19 cellular contexts compared by ENCODE assay signal in genomic region chr6:160427312-160428068, GRCh38.
A peak's percentile ranks its signal among the peaks of the same experiment; 100 is the strongest.
DNase-seq lines count a peak whose midpoint lies in the region; ATAC-seq, FAIRE-seq and TF ChIP-seq lines count a peak whose summit lies in the region.
"Had no signal": no experiment of that assay in that cellular context is flagged by ENCODE, and none has a peak within 500 bp of the region (broad histone marks: within the 10 kb centered on the region; RNA-seq: fewer than 3 reads in every experiment).

No MANE protein-coding gene starts in this region.

- no peak overlapping the region for H4K12ac ChIP-seq in trophoblast cell (ENCODE audit: low read depth, low read length)

- no peak overlapping the region for H3K4ac ChIP-seq in trophoblast cell (ENCODE audit: low read depth, low read length)

- H3K4me3 ChIP-seq in liver (ENCODE audit: low read depth in 1 of 3, low read length in 3 of 3) (no peak overlapping the region), HepG2 (replicated peaks in 1 of 3; ENCODE audit: insufficient read depth in 1 of 3, low read depth in 2 of 3, low read length in 3 of 3) (no peak overlapping the region), esophagus squamous epithelium (no peak overlapping the region), prostate gland (no peak overlapping the region), trophoblast cell (ENCODE audit: low read depth, low read length) (no peak overlapping the region)
- H3K4me3 ChIP-seq: GM12878, GM23338 had no signal

- intact Hi-C loops in HepG2 (cut with micrococcal nuclease; ENCODE audit: unreplicated experiment), result no loop called here
- intact Hi-C loops in esophagus squamous epithelium (cut with DNase I), result no loop called here
- intact Hi-C loops in prostate gland (cut with DNase I), result loop anchor here (5.0 kb wide), 1 partner anchor 290 kb away; no protein-coding TSS in a partner anchor

- peaks cover 13% of the 10 kb centered on the region for H3K27me3 Mint-ChIP-seq in nephron progenitor cell (ENCODE audit: low read depth, poor library complexity)

- CTCF ChIA-PET in HepG2 (lab: Yijun Ruan, JAX; ENCODE audit: low intra/inter-chr PET ratio, low total read pairs), result no interaction called here

- no peak overlapping the region for H2BK120ac ChIP-seq in trophoblast cell (ENCODE audit: insufficient read depth, low read length, poor library complexity)

- H3K27me3 ChIP-seq in liver (ENCODE audit: control insufficient read depth in 4 of 4, insufficient read depth in 4 of 4, low read length in 3 of 4) (no peaks in the 10 kb centered on the region), HepG2 (ENCODE audit: control insufficient read depth in 1 of 2, insufficient read depth in 2 of 2, low read length in 2 of 2) (no peaks in the 10 kb centered on the region), esophagus squamous epithelium (no peaks in the 10 kb centered on the region), prostate gland (replicated peaks; ENCODE audit: insufficient read depth) (no peaks in the 10 kb centered on the region), trophoblast cell (ENCODE audit: insufficient read depth, low read length) (no peaks in the 10 kb centered on the region)

- H3K23ac ChIP-seq in trophoblast cell (ENCODE audit: low read length), result no peak overlapping the region

- H2BK12ac ChIP-seq in trophoblast cell (ENCODE audit: low read length), result no peak overlapping the region

- no peak for TF ChIP-seq POLR2A in HepG2 (IDR thresholded peaks at IDR 0.05; ENCODE audit: insufficient read depth in 1 of 2, low read depth in 2 of 2, low read length in 2 of 2)
- TF ChIP-seq POLR2A in esophagus squamous epithelium (IDR thresholded peaks at IDR 0.05), result no peak
- TF ChIP-seq POLR2A in prostate gland (IDR thresholded peaks at IDR 0.05), result no peak

- no peak overlapping the region for H2AK5ac ChIP-seq in trophoblast cell (ENCODE audit: low read length)

- WGBS in liver, result 38% methylated on average over 5 of the region's 5 CpGs
- WGBS in HepG2 (ENCODE audit: low lambda C conversion rate), result 86% methylated on average over 5 of the region's 5 CpGs
- 71 to 77% methylated on average over 5 of the region's 5 CpGs for WGBS in esophagus squamous epithelium, 2 donors
- 56% methylated on average over 5 of the region's 5 CpGs for WGBS in prostate gland
- no CpG with 5 or more reads among the region's 5 CpGs for WGBS in trophoblast cell (ENCODE audit: extremely low coverage, insufficient coverage, insufficient read length)

- H3K79me1 ChIP-seq in trophoblast cell (ENCODE audit: low read length), result no peaks in the 10 kb centered on the region

- H4K8ac ChIP-seq in trophoblast cell (ENCODE audit: low read depth, low read length), result no peak overlapping the region

- peak overlapping the region; percentile 67 to 75 for H3K27ac ChIP-seq in liver (ENCODE audit: low read depth in 1 of 2, low read length in 2 of 2)
- H3K27ac ChIP-seq in HepG2 (ENCODE audit: extremely low read length, insufficient read depth, low read length), result no peak overlapping the region
- peak overlapping the region in 3 of 4 donors; percentile 50 to 81 (median 74) for H3K27ac ChIP-seq in esophagus squamous epithelium
- peak overlapping the region; percentile 42 to 46 for H3K27ac ChIP-seq in prostate gland
- no peak overlapping the region for H3K27ac ChIP-seq in trophoblast cell (ENCODE audit: low read depth, low read length)

- FAIRE-seq in HepG2 (lab: Jason Lieb, UNC), result no peak
- FAIRE-seq: GM12878 had no signal

- H3K36me3 Mint-ChIP-seq in nephron progenitor cell (ENCODE audit: low read depth), result no peaks in the 10 kb centered on the region
- H3K36me3 Mint-ChIP-seq: T-cell had no signal

- H4K91ac ChIP-seq in trophoblast cell (ENCODE audit: low read depth, low read length), result no peak overlapping the region

- TF ChIP-seq CTCF in liver (IDR thresholded peaks at IDR 0.05; ENCODE audit: low read depth, low read length, missing input control), result no peak
- no peak for TF ChIP-seq CTCF in HepG2 (CRISPR knock-in tag; IDR thresholded peaks at IDR 0.05)
- TF ChIP-seq CTCF in esophagus squamous epithelium (IDR thresholded peaks at IDR 0.05), result no peak
- TF ChIP-seq CTCF in prostate gland (IDR thresholded peaks at IDR 0.05), result no peak
- no peak for TF ChIP-seq CTCF in nephron progenitor cell (IDR thresholded peaks at IDR 0.05)

- H3K4me1 Mint-ChIP-seq in nephron progenitor cell, result peaks cover 30% of the 10 kb centered on the region
- H3K4me1 Mint-ChIP-seq: neural crest cell had no signal

- H3K9ac ChIP-seq in liver (ENCODE audit: low read depth in 1 of 2, low read length in 2 of 2) (peak overlapping the region in 1 of 2 donors; percentile 44), HepG2 (ENCODE audit: insufficient read depth, low read depth, low read length) (no peak overlapping the region), trophoblast cell (ENCODE audit: low read length) (no peak overlapping the region)

- H3K4me3 Mint-ChIP-seq in nephron progenitor cell, result no peak overlapping the region
- H3K4me3 Mint-ChIP-seq: activated CD4-positive, alpha-beta memory T cell treated with anti-CD3 and anti-CD28 coated beads, Interleukin-2, amount 10 ng/mL, durations not matched to agents 7 days and 5 days; activated naive CD8-positive, alpha-beta T cell treated with anti-CD3 and anti-CD28 coated beads for 36 hours; GM23338; neural crest cell had no signal

- H3K36me3 ChIP-seq in liver (ENCODE audit: control insufficient read depth in 4 of 4, insufficient read depth in 3 of 4, low read depth in 1 of 4, low read length in 3 of 4), result no peaks in the 10 kb centered on the region
- peaks cover 0 to 5% of the 10 kb centered on the region in 2 experiments; a peak in 2 of 5 replicates for H3K36me3 ChIP-seq in HepG2 (replicated peaks in 1 of 2; ENCODE audit: control insufficient read depth in 1 of 2, insufficient read depth in 2 of 2, low read length in 2 of 2)
- no peaks in the 10 kb centered on the region for H3K36me3 ChIP-seq in esophagus squamous epithelium
- H3K36me3 ChIP-seq in prostate gland, result no peaks in the 10 kb centered on the region
- no peaks in the 10 kb centered on the region for H3K36me3 ChIP-seq in trophoblast cell (ENCODE audit: control insufficient read depth in 1 of 2, insufficient read depth in 2 of 2, low read length in 2 of 2)

- H3K18ac ChIP-seq in trophoblast cell (ENCODE audit: low read length), result no peak overlapping the region

- H3K9me3 Mint-ChIP-seq in nephron progenitor cell, result no peaks in the 10 kb centered on the region
- H3K9me3 Mint-ChIP-seq: activated CD4-positive, alpha-beta memory T cell treated with anti-CD3 and anti-CD28 coated beads, Interleukin-2, amount 10 ng/mL, durations not matched to agents 7 days and 5 days; GM23338; neural crest cell; T-cell had no signal

- in situ Hi-C loops in HepG2 (cut with HindIII; ENCODE audit: extremely low pct_ligation_motif_present, low pct_unique_long_range_greater_than_20kb), result no loop called here

- H2AFZ ChIP-seq in HepG2 (ENCODE audit: low read length), result no peak overlapping the region
- H2AFZ ChIP-seq in trophoblast cell (ENCODE audit: insufficient read depth, low read length, poor library complexity), result no peak overlapping the region
- H2AFZ ChIP-seq: GM23338 had no signal

- no peak overlapping the region for H2BK5ac ChIP-seq in trophoblast cell (ENCODE audit: low read depth, low read length, poor library complexity)

- H3K4me1 ChIP-seq in liver (ENCODE audit: control insufficient read depth in 4 of 4, insufficient read depth in 4 of 4, low read length in 3 of 4), result peaks cover 7 to 18% (median 16%) of the 10 kb centered on the region in 4 donors
- no peaks in the 10 kb centered on the region for H3K4me1 ChIP-seq in HepG2 (ENCODE audit: insufficient read depth, low read length)
- peaks cover 0 to 40% (median 14%) of the 10 kb centered on the region in 3 donors for H3K4me1 ChIP-seq in esophagus squamous epithelium
- H3K4me1 ChIP-seq in prostate gland (replicated peaks), result peaks cover 7% of the 10 kb centered on the region
- peaks cover 0 to 3% of the 10 kb centered on the region in 2 experiments for H3K4me1 ChIP-seq in trophoblast cell (ENCODE audit: control insufficient read depth in 1 of 2, insufficient read depth in 2 of 2, low read length in 2 of 2)

- no peaks in the 10 kb centered on the region for H4K20me1 ChIP-seq in HepG2 (ENCODE audit: insufficient read depth, low read length)

- TF ChIP-seq EP300 in HepG2 (IDR thresholded peaks at IDR 0.05; ENCODE audit: low read depth in 2 of 2, low read length in 2 of 2) (no peak), HepG2 (CRISPR knock-in tag; IDR thresholded peaks at IDR 0.05; ENCODE audit: borderline replicate concordance) (no peak)

- no peaks in the 10 kb centered on the region for H3K79me2 ChIP-seq in HepG2 (ENCODE audit: insufficient read depth, low read length)
- no peaks in the 10 kb centered on the region for H3K79me2 ChIP-seq in trophoblast cell (ENCODE audit: control insufficient read depth, insufficient read depth, low read length, poor library complexity)

- H3K9me3 ChIP-seq in liver (ENCODE audit: control insufficient read depth in 4 of 4, low read length in 3 of 4) (no peaks in the 10 kb centered on the region), HepG2 (ENCODE audit: low read length) (no peaks in the 10 kb centered on the region), esophagus squamous epithelium (no peaks in the 10 kb centered on the region), prostate gland (no peaks in the 10 kb centered on the region), trophoblast cell (ENCODE audit: insufficient read depth, low read depth, low read length) (no peaks in the 10 kb centered on the region)

- TF ChIP-seq RAD21 in liver (IDR thresholded peaks at IDR 0.05) (peak; percentile 26 to 52), HepG2 (CRISPR knock-in tag; IDR thresholded peaks at IDR 0.05) (no peak)

- no peak overlapping the region for H3K14ac ChIP-seq in trophoblast cell (ENCODE audit: low read length)

- no peak; the same call in 2 of the 3 replicates for ATAC-seq in HepG2
- ATAC-seq: GM12878, GM23338, T-cell had no signal

- H3K4me2 ChIP-seq in HepG2 (ENCODE audit: low read depth, low read length), result no peak overlapping the region
- H3K4me2 ChIP-seq in trophoblast cell (ENCODE audit: low read length), result no peak overlapping the region
- H3K4me2 ChIP-seq: GM23338 had no signal

- no peak overlapping the region for H3K27ac Mint-ChIP-seq in nephron progenitor cell
- H3K27ac Mint-ChIP-seq: activated CD4-positive, alpha-beta memory T cell treated with anti-CD3 and anti-CD28 coated beads, Interleukin-2, amount 10 ng/mL, durations not matched to agents 7 days and 5 days; activated naive CD8-positive, alpha-beta T cell treated with anti-CD3 and anti-CD28 coated beads for 36 hours; T-cell had no signal

- no peak for DNase-seq in HepG2 (ENCODE audit: low spot score)
- DNase-seq in esophagus squamous epithelium (lab: John Stamatoyannopoulos, UW), result no peak
- DNase-seq in prostate gland (ENCODE audit: low spot score), result no peak
- DNase-seq in nephron progenitor cell, result no peak
- DNase-seq in medulla oblongata (ENCODE audit: extremely low spot score), result no peak
- DNase-seq in occipital lobe (lab: John Stamatoyannopoulos, UW), result no peak
- DNase-seq in trophoblast cell, result no peak
- DNase-seq: activated CD4-positive, alpha-beta memory T cell treated with anti-CD3 and anti-CD28 coated beads, Interleukin-2, amount 10 ng/mL, durations not matched to agents 7 days and 5 days; activated naive CD8-positive, alpha-beta T cell treated with anti-CD3 and anti-CD28 coated beads for 36 hours; activated T-cell treated with anti-CD3 and anti-CD28 coated beads, Interleukin-2, amount 50 U/mL, for 48 hours; COR-L47; mesendoderm; NCI-H1048; NCI-H226; T-cell had no signal

- no TSS peak for BruUV-seq in HepG2 (replicated peaks; lab: Mats Ljungman, UMichigan)

- POLR2A ChIA-PET in HepG2 (lab: Yijun Ruan, JAX), result no interaction called here

Comparison
In these comparisons a context has a peak if more than half of its experiments do, and no peak if none do; other contexts are left out.
1. H3K27ac ChIP-seq: peak in liver (2 of 2), esophagus squamous epithelium (3 of 4) and prostate gland (2 of 2); none in HepG2 (single experiment) and trophoblast cell (single experiment).